ENCODE assay signal across 11 cellular contexts in genomic region chr7:114334992-114335391, GRCh38.
"Had no signal": no experiment of that assay in that cellular context is flagged by ENCODE, and none has a peak within 500 bp of the region (broad histone marks: within the 10 kb centered on the region; RNA-seq: fewer than 3 reads in every experiment).

No MANE protein-coding gene starts in this region.

- H3K4me1 ChIP-seq: body of pancreas, left ventricle myocardium inferior, upper lobe of right lung had no signal

- H3K27me3 ChIP-seq: body of pancreas, upper lobe of right lung had no signal

- H3K9me3 ChIP-seq: body of pancreas, left ventricle myocardium inferior, thoracic aorta, upper lobe of right lung had no signal

- H3K4me3 ChIP-seq: body of pancreas, coronary artery, left ventricle myocardium inferior, thoracic aorta, upper lobe of right lung had no signal

- DNase-seq: activated CD4-positive, alpha-beta T cell treated with anti-CD3 and anti-CD28 coated beads, Interleukin-2, amount 10 ng/mL, durations not matched to agents 7 days and 5 days; activated CD8-positive, alpha-beta T cell treated with anti-CD3 and anti-CD28 coated beads, Interleukin-2, amount 10 ng/mL, durations not matched to agents 7 days and 5 days; activated naive CD4-positive, alpha-beta T cell treated with anti-CD3 and anti-CD28 coated beads for 36 hours; activated T-cell treated with anti-CD3 and anti-CD28 coated beads, Interleukin-2, amount 50 U/mL, for 4 hours; body of pancreas; erythroblast; left ventricle myocardium inferior; stimulated activated naive B cell treated with anti-CD40 and anti-IgM and Interleukin-4, amounts not matched to agents 10 μg/mL and 1 μg/mL and 100 μg/mL, for 72 hours; upper lobe of right lung had no signal

- H3K27ac ChIP-seq: body of pancreas, coronary artery, left ventricle myocardium inferior, thoracic aorta, upper lobe of right lung had no signal

- H3K36me3 ChIP-seq: left ventricle myocardium inferior, thoracic aorta, upper lobe of right lung had no signal

- ATAC-seq: activated CD8-positive, alpha-beta T cell treated with anti-CD3 and anti-CD28 coated beads, Interleukin-2, amount 10 ng/mL, durations not matched to agents 7 days and 5 days; activated T-cell treated with anti-CD3 and anti-CD28 coated beads, Interleukin-2, amount 50 U/mL, for 4 hours; body of pancreas; stimulated activated naive B cell treated with anti-CD40 and anti-IgM and Interleukin-4, amounts not matched to agents 10 μg/mL and 1 μg/mL and 100 μg/mL, for 72 hours; upper lobe of right lung had no signal
